In genomic region chr1:43833013-43833412, GRCh38 we compare ENCODE assay signal across 1 cellular context.
TF ChIP-seq lines count a peak whose summit lies in the region.

No MANE protein-coding gene starts in this region.

TF ChIP-seq in HepG2, 621 proteins besides CTCF, POLR2A, EP300 and RAD21 (continued from another document):
- TF ChIP-seq ATF7 (IDR thresholded peaks at IDR 0.05): no peak
- no peak for TF ChIP-seq ATF7 (CRISPR knock-in tag; IDR thresholded peaks at IDR 0.05)
- TF ChIP-seq ZBTB38 (CRISPR knock-in tag; IDR thresholded peaks at IDR 0.05): no peak
- TF ChIP-seq POGZ (CRISPR knock-in tag; IDR thresholded peaks at IDR 0.05): no peak
- no peak for TF ChIP-seq PBX3 (CRISPR knock-in tag; IDR thresholded peaks at IDR 0.05; ENCODE audit: borderline replicate concordance)
- no peak for TF ChIP-seq GABPA (IDR thresholded peaks at IDR 0.05; ENCODE audit: low read depth, low read length)
- TF ChIP-seq GABPA (CRISPR knock-in tag; IDR thresholded peaks at IDR 0.05; ENCODE audit: low read depth): no peak
- no peak for TF ChIP-seq MLXIP (CRISPR knock-in tag; IDR thresholded peaks at IDR 0.05; ENCODE audit: borderline replicate concordance)
- TF ChIP-seq ZNF513 (CRISPR knock-in tag; conservative IDR thresholded peaks at IDR 0.05): no peak
- TF ChIP-seq KLF6 (CRISPR knock-in tag; IDR thresholded peaks at IDR 0.05): no peak
- TF ChIP-seq ARID4A (CRISPR knock-in tag; IDR thresholded peaks at IDR 0.05; ENCODE audit: borderline replicate concordance): no peak
- no peak for TF ChIP-seq ASH2L (IDR thresholded peaks at IDR 0.05; ENCODE audit: insufficient read length, low read depth, low read length)
- no peak for TF ChIP-seq ZNF44 (CRISPR knock-in tag; IDR thresholded peaks at IDR 0.05)
- no peak for TF ChIP-seq NFIC (IDR thresholded peaks at IDR 0.05; ENCODE audit: low read length)
- TF ChIP-seq SMAD3 (CRISPR knock-in tag; IDR thresholded peaks at IDR 0.05): no peak
- TF ChIP-seq ZNF562 (CRISPR knock-in tag; IDR thresholded peaks at IDR 0.05; ENCODE audit: borderline replicate concordance): no peak
